Comparison of ENCODE assay signal across 1 cellular context in the genomic region with DNA sequence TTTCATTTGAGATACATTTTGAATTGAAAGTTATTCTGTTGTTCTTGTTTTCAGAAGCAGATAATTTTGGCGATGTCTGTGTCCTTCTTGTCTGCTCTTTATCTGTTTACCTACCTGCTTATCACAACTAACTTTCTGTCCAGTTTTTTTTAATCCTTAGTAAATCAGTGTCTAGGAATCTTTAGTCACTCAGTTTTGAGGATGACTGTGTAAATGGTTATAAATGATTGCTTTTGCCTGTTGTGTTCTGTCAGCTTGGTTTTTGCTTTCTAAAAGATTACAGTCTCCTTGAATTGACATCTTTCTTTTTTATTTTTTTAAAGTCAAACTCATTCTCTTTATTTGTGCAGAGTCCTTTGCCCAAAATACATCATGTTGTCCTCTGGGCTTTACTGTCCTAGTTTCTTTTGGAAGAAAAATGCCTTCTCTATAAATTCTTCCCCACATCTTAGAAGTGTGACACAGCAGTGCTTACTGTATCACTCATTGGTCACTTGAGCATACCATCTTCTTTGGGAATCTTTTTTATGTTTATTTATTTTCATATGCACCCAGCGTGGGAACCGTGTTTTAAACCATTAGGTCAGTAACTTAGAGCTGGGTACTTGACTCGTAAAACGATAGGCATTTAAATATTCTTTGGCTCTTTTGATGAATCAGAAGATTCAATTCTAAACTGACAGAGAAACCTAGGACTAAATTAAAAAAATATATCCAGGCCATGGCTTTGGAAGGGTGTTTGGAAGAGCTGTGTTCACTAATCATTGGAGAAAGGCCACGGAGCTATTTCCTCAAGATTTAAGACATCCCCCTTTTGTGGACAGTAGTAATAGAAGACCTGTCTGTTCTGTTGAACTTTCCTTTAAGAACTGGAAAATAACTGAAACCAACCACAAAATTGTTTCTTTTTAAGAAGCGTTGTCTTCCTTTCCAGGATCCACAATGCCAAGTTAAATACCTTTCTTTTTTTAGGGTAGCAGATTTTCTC.
TF ChIP-seq lines count a peak whose summit lies in the region.

No MANE protein-coding gene starts in this region.

TF ChIP-seq in WTC11, 78 proteins besides CTCF, POLR2A, EP300 and RAD21 (continued from another document):
- TF ChIP-seq, protein P1, sequence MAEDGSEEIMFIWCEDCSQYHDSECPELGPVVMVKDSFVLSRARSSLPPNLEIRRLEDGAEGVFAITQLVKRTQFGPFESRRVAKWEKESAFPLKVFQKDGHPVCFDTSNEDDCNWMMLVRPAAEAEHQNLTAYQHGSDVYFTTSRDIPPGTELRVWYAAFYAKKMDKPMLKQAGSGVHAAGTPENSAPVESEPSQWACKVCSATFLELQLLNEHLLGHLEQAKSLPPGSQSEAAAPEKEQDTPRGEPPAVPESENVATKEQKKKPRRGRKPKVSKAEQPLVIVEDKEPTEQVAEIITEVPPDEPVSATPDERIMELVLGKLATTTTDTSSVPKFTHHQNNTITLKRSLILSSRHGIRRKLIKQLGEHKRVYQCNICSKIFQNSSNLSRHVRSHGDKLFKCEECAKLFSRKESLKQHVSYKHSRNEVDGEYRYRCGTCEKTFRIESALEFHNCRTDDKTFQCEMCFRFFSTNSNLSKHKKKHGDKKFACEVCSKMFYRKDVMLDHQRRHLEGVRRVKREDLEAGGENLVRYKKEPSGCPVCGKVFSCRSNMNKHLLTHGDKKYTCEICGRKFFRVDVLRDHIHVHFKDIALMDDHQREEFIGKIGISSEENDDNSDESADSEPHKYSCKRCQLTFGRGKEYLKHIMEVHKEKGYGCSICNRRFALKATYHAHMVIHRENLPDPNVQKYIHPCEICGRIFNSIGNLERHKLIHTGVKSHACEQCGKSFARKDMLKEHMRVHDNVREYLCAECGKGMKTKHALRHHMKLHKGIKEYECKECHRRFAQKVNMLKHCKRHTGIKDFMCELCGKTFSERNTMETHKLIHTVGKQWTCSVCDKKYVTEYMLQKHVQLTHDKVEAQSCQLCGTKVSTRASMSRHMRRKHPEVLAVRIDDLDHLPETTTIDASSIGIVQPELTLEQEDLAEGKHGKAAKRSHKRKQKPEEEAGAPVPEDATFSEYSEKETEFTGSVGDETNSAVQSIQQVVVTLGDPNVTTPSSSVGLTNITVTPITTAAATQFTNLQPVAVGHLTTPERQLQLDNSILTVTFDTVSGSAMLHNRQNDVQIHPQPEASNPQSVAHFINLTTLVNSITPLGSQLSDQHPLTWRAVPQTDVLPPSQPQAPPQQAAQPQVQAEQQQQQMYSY (CRISPR knock-in tag; IDR thresholded peaks at IDR 0.05): no peak
- no peak for TF ChIP-seq ZNF263 (CRISPR knock-in tag; IDR thresholded peaks at IDR 0.05; ENCODE audit: low read depth)
- TF ChIP-seq, protein P2, sequence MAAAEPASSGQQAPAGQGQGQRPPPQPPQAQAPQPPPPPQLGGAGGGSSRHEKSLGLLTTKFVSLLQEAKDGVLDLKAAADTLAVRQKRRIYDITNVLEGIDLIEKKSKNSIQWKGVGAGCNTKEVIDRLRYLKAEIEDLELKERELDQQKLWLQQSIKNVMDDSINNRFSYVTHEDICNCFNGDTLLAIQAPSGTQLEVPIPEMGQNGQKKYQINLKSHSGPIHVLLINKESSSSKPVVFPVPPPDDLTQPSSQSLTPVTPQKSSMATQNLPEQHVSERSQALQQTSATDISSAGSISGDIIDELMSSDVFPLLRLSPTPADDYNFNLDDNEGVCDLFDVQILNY (CRISPR knock-in tag; IDR thresholded peaks at IDR 0.05): no peak
- no peak for TF ChIP-seq NFE2L1 (CRISPR knock-in tag; IDR thresholded peaks at IDR 0.05)
- TF ChIP-seq GRHL2 (CRISPR knock-in tag; IDR thresholded peaks at IDR 0.05; ENCODE audit: insufficient replicate concordance, severe bottlenecking): no peak
- no peak for TF ChIP-seq SMAD4 (CRISPR knock-in tag; IDR thresholded peaks at IDR 0.05)
- TF ChIP-seq FOXJ3 (CRISPR knock-in tag; IDR thresholded peaks at IDR 0.05; ENCODE audit: borderline replicate concordance): no peak
- TF ChIP-seq, protein P3, sequence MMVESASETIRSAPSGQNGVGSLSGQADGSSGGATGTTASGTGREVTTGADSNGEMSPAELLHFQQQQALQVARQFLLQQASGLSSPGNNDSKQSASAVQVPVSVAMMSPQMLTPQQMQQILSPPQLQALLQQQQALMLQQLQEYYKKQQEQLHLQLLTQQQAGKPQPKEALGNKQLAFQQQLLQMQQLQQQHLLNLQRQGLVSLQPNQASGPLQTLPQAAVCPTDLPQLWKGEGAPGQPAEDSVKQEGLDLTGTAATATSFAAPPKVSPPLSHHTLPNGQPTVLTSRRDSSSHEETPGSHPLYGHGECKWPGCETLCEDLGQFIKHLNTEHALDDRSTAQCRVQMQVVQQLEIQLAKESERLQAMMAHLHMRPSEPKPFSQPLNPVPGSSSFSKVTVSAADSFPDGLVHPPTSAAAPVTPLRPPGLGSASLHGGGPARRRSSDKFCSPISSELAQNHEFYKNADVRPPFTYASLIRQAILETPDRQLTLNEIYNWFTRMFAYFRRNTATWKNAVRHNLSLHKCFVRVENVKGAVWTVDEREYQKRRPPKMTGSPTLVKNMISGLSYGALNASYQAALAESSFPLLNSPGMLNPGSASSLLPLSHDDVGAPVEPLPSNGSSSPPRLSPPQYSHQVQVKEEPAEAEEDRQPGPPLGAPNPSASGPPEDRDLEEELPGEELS (CRISPR knock-in tag; IDR thresholded peaks at IDR 0.05): no peak
- TF ChIP-seq, protein P4, sequence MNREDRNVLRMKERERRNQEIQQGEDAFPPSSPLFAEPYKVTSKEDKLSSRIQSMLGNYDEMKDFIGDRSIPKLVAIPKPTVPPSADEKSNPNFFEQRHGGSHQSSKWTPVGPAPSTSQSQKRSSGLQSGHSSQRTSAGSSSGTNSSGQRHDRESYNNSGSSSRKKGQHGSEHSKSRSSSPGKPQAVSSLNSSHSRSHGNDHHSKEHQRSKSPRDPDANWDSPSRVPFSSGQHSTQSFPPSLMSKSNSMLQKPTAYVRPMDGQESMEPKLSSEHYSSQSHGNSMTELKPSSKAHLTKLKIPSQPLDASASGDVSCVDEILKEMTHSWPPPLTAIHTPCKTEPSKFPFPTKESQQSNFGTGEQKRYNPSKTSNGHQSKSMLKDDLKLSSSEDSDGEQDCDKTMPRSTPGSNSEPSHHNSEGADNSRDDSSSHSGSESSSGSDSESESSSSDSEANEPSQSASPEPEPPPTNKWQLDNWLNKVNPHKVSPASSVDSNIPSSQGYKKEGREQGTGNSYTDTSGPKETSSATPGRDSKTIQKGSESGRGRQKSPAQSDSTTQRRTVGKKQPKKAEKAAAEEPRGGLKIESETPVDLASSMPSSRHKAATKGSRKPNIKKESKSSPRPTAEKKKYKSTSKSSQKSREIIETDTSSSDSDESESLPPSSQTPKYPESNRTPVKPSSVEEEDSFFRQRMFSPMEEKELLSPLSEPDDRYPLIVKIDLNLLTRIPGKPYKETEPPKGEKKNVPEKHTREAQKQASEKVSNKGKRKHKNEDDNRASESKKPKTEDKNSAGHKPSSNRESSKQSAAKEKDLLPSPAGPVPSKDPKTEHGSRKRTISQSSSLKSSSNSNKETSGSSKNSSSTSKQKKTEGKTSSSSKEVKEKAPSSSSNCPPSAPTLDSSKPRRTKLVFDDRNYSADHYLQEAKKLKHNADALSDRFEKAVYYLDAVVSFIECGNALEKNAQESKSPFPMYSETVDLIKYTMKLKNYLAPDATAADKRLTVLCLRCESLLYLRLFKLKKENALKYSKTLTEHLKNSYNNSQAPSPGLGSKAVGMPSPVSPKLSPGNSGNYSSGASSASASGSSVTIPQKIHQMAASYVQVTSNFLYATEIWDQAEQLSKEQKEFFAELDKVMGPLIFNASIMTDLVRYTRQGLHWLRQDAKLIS (CRISPR knock-in tag; IDR thresholded peaks at IDR 0.05; ENCODE audit: borderline replicate concordance): no peak
- no peak for TF ChIP-seq SP1 (CRISPR knock-in tag; conservative IDR thresholded peaks at IDR 0.05)
- TF ChIP-seq ZNF121 (CRISPR knock-in tag; IDR thresholded peaks at IDR 0.05): no peak
- TF ChIP-seq, protein P5, sequence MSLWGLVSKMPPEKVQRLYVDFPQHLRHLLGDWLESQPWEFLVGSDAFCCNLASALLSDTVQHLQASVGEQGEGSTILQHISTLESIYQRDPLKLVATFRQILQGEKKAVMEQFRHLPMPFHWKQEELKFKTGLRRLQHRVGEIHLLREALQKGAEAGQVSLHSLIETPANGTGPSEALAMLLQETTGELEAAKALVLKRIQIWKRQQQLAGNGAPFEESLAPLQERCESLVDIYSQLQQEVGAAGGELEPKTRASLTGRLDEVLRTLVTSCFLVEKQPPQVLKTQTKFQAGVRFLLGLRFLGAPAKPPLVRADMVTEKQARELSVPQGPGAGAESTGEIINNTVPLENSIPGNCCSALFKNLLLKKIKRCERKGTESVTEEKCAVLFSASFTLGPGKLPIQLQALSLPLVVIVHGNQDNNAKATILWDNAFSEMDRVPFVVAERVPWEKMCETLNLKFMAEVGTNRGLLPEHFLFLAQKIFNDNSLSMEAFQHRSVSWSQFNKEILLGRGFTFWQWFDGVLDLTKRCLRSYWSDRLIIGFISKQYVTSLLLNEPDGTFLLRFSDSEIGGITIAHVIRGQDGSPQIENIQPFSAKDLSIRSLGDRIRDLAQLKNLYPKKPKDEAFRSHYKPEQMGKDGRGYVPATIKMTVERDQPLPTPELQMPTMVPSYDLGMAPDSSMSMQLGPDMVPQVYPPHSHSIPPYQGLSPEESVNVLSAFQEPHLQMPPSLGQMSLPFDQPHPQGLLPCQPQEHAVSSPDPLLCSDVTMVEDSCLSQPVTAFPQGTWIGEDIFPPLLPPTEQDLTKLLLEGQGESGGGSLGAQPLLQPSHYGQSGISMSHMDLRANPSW (CRISPR knock-in tag; conservative IDR thresholded peaks at IDR 0.05; ENCODE audit: low read depth): no peak
